Comparison of ENCODE assay signal across 8 cellular contexts in genomic region chr14:94342334-94342934, GRCh38. TPM values are rescaled to one million over a fixed set of nuclear protein-coding genes. Genes with fewer than 3 reads are reported as not detected.
DNase-seq lines count a peak whose midpoint lies in the region; ATAC-seq and TF ChIP-seq lines count a peak whose summit lies in the region.

No MANE protein-coding gene starts in this region.

- H3K36me3 Mint-ChIP-seq in HFFc6 (ENCODE audit: low read depth) (peaks cover 5% of the 10 kb centered on the region; the same call in 1 of the 2 replicates), T-helper 17 cell (ENCODE audit: low read depth) (peaks cover 2% of the 10 kb centered on the region)

- H3K27ac ChIP-seq in AG04450 (ENCODE audit: low read depth, low read length) = peak overlapping the region; percentile 52
- H3K27ac ChIP-seq in skin epidermis = peak overlapping the region in 15 of 21 experiments; percentile 19 to 78 (median 62)

- H3K9me3 ChIP-seq in AG04450 (ENCODE audit: control insufficient read depth, insufficient read depth, low read length) (no peaks in the 10 kb centered on the region; the same call in 1 of the 2 replicates), T-helper 17 cell (ENCODE audit: control insufficient read depth, low read length, poor library complexity, severe bottlenecking) (no peaks in the 10 kb centered on the region)

- ATAC-seq in T-helper 17 cell (no peak), GM21367 (IDR thresholded peaks at IDR 0.05; ENCODE audit: unreplicated experiment) (no peak), HG02970 (IDR thresholded peaks at IDR 0.05; ENCODE audit: low FRiP score, unreplicated experiment) (no peak)

- H3K27ac Mint-ChIP-seq in HFFc6 (peak overlapping the region; percentile 3), T-helper 17 cell (peak overlapping the region; percentile 8)

- DNase-seq in AG04450 (ENCODE audit: low read depth, low spot score) (peak; percentile 99), HFFc6 (peak; percentile 92), T-helper 17 cell (no peak), glomerular visceral epithelial cell (ENCODE audit: extremely low spot score) (peak; percentile 99)
- DNase-seq in central memory CD4-positive, alpha-beta T cell = no peak

- H3K4me3 ChIP-seq in AG04450 (ENCODE audit: low read depth, low read length) = no peak overlapping the region
- no peak overlapping the region for H3K4me3 ChIP-seq in skin epidermis

- H3K4me3 Mint-ChIP-seq in HFFc6 = peak overlapping the region; percentile 24; the same call in 1 of the 2 replicates
- H3K4me3 Mint-ChIP-seq in T-helper 17 cell = no peak overlapping the region

- TF ChIP-seq CTCF in AG04450 (IDR thresholded peaks at IDR 0.05; ENCODE audit: low read depth, low read length) (no peak), HFFc6 (IDR thresholded peaks at IDR 0.05) (no peak)

- peaks cover 8% of the 10 kb centered on the region for H3K9me3 Mint-ChIP-seq in HFFc6

- H3K27me3 Mint-ChIP-seq in HFFc6 (ENCODE audit: insufficient read depth) (no peaks in the 10 kb centered on the region), T-helper 17 cell (no peaks in the 10 kb centered on the region)

- CTCF ChIA-PET in AG04450 (lab: Charles Lee) = interaction anchor here (0.8 kb wide), 1 partner anchor 210 kb away, joined by 3 read pairs; no protein-coding TSS in a partner anchor

- no peaks in the 10 kb centered on the region for H3K27me3 ChIP-seq in AG04450 (ENCODE audit: control insufficient read depth, insufficient read depth, low read length)

- H3K4me1 Mint-ChIP-seq in HFFc6 (ENCODE audit: low read depth) (peaks cover 34% of the 10 kb centered on the region), T-helper 17 cell (peaks cover 7% of the 10 kb centered on the region)

- POLR2A ChIA-PET in AG04450 (lab: Yijun Ruan, JAX) = interaction anchor here (0.7 to 1.6 kb wide), 3 partner anchors 12 to 32 kb away, joined by 3 to 5 read pairs (median 3); no protein-coding TSS in a partner anchor

RNA-seq across cellular contexts. Expression of gene SERPINA6, which starts 19.3 kb away (rescaled TPM):
- polyA plus RNA-seq in AG04450 (2011; rRNA removed) = not detected in 2 replicates
- not detected in 2 replicates for polyA minus RNA-seq in AG04450 (2011; rRNA and poly(A)+ RNA removed)
- total RNA-seq in HFFc6 (2021; fragmentation: NEBNext Ultra II Directional; extraction: Animal tissue kit (Norgen Biotek cat#: 25700)) = not detected
- total RNA-seq in T-helper 17 cell = not detected

RNA-seq across cellular contexts. Expression of gene SERPINA2, which starts 24.1 kb away (rescaled TPM):
- polyA plus RNA-seq in AG04450 (2011; rRNA removed) = not detected in 2 replicates
- not detected in 2 replicates for polyA minus RNA-seq in AG04450 (2011; rRNA and poly(A)+ RNA removed)
- total RNA-seq in HFFc6 (2021; fragmentation: NEBNext Ultra II Directional; extraction: Animal tissue kit (Norgen Biotek cat#: 25700)) = not detected
- not detected for total RNA-seq in T-helper 17 cell

RNA-seq across cellular contexts. Expression of gene SERPINA1, which starts 46.0 kb away (rescaled TPM):
- 1.7 and 1.9 TPM in 2 replicates for polyA plus RNA-seq in AG04450 (2011; rRNA removed)
- polyA minus RNA-seq in AG04450 (2011; rRNA and poly(A)+ RNA removed) = 0.87 and 0.92 TPM in 2 replicates
- total RNA-seq in HFFc6 (2021; fragmentation: NEBNext Ultra II Directional; extraction: Animal tissue kit (Norgen Biotek cat#: 25700)) = under 1 TPM in 3 of 6 experiments, not detected in 3; 0.07 to 0.40 (median 0.17) TPM
- 10 to 100 TPM in 1 of 2 donors, 1 to 10 TPM in 1; 3.5 to 15.5 TPM for total RNA-seq in T-helper 17 cell

RNA-seq across cellular contexts. Expression of gene SERPINA10, which starts 49.4 kb away (rescaled TPM):
- not detected in 2 replicates for polyA plus RNA-seq in AG04450 (2011; rRNA removed)
- polyA minus RNA-seq in AG04450 (2011; rRNA and poly(A)+ RNA removed) = not detected in 2 replicates
- total RNA-seq in HFFc6 (2021; fragmentation: NEBNext Ultra II Directional; extraction: Animal tissue kit (Norgen Biotek cat#: 25700)) = not detected
- not detected for total RNA-seq in T-helper 17 cell

Comparison
In these comparisons a context has a peak if more than half of its experiments do, and no peak if none do; other contexts are left out.
1. DNase-seq: peak in AG04450 (single experiment), HFFc6 (single experiment) and glomerular visceral epithelial cell (single experiment); none in T-helper 17 cell (0 of 3) and central memory CD4-positive, alpha-beta T cell (single experiment).